Comparison of ENCODE assay signal across 28 cellular contexts in genomic region chr6:156760377-156760776, GRCh38.
"Had no signal": no experiment of that assay in that cellular context is flagged by ENCODE, and none has a peak within 500 bp of the region (broad histone marks: within the 10 kb centered on the region; RNA-seq: fewer than 3 reads in every experiment).

No MANE protein-coding gene starts in this region.

- H3K9me3 Mint-ChIP-seq: activated CD8-positive, alpha-beta T cell treated with anti-CD3 and anti-CD28 coated beads for 36 hours; activated naive CD4-positive, alpha-beta T cell treated with anti-CD3 and anti-CD28 coated beads, Interleukin-2, amount 50 U/mL, for 24 hours; T-helper 1 cell treated with Interleukin-12 subunit alpha and Interleukin-12 subunit beta and Interleukin-4 antibody, amounts not matched to agents 30 μg/mL and 1 μg/mL, for 36 hours had no signal

- H3K36me3 ChIP-seq: SJSA1 had no signal

- H3K9me3 ChIP-seq: body of pancreas, SJSA1 had no signal

- H3K27ac Mint-ChIP-seq: activated CD8-positive, alpha-beta T cell treated with anti-CD3 and anti-CD28 coated beads for 36 hours; activated naive CD4-positive, alpha-beta T cell treated with anti-CD3 and anti-CD28 coated beads, Interleukin-2, amount 50 U/mL, for 24 hours; T-helper 1 cell treated with Interleukin-12 subunit alpha and Interleukin-12 subunit beta and Interleukin-4 antibody, amounts not matched to agents 30 μg/mL and 1 μg/mL, for 36 hours had no signal

- ATAC-seq: activated CD4-positive, CD25-positive, alpha-beta regulatory T cell treated with anti-CD3 and anti-CD28 coated beads, Interleukin-2, amount 50 U/mL, for 24 hours; activated CD8-positive, alpha-beta T cell treated with anti-CD3 and anti-CD28 coated beads for 36 hours; body of pancreas; SK-N-SH treated with all-trans-retinoic acid at 6 μM for 48 hours had no signal

- H3K27me3 Mint-ChIP-seq: activated CD8-positive, alpha-beta T cell treated with anti-CD3 and anti-CD28 coated beads for 36 hours; activated naive CD4-positive, alpha-beta T cell treated with anti-CD3 and anti-CD28 coated beads, Interleukin-2, amount 50 U/mL, for 24 hours had no signal

- H3K36me3 Mint-ChIP-seq: activated naive CD4-positive, alpha-beta T cell treated with anti-CD3 and anti-CD28 coated beads, Interleukin-2, amount 50 U/mL, for 24 hours had no signal

- H3K4me1 Mint-ChIP-seq: activated naive CD4-positive, alpha-beta T cell treated with anti-CD3 and anti-CD28 coated beads, Interleukin-2, amount 50 U/mL, for 24 hours had no signal

- H3K4me3 ChIP-seq: body of pancreas, SJSA1 had no signal

- DNase-seq: activated CD4-positive, alpha-beta T cell treated with anti-CD3 and anti-CD28 coated beads for 4 hours; activated CD8-positive, alpha-beta memory T cell treated with anti-CD3 and anti-CD28 coated beads, Interleukin-2, amount 50 U/mL, for 4 hours; activated CD8-positive, alpha-beta T cell treated with anti-CD3 and anti-CD28 coated beads for 36 hours; activated effector memory CD4-positive, alpha-beta T cell treated with Interleukin-2 at 50 U/mL for 16 hours; activated naive CD4-positive, alpha-beta T cell; aorta; body of pancreas; central memory CD4-positive, alpha-beta T cell; Kasumi-1; KBM-7; MV-4-11; NCI-H1105; NCI-H1436 treated with DMSO at 0.1 percent for 48 hours; NCI-H187 treated with DMSO at 0.1 percent for 48 hours; NCI-H2081 treated with DMSO at 0.1 percent for 48 hours; NCI-H2171; NCI-H2227 treated with DMSO at 0.1 percent for 48 hours; NCI-H526; NCI-H774; OCI-M1; SHP77 had no signal

- H3K4me3 Mint-ChIP-seq: activated CD8-positive, alpha-beta T cell treated with anti-CD3 and anti-CD28 coated beads for 36 hours; activated naive CD4-positive, alpha-beta T cell treated with anti-CD3 and anti-CD28 coated beads, Interleukin-2, amount 50 U/mL, for 24 hours; T-helper 1 cell treated with Interleukin-12 subunit alpha and Interleukin-12 subunit beta and Interleukin-4 antibody, amounts not matched to agents 30 μg/mL and 1 μg/mL, for 36 hours had no signal

- FAIRE-seq: bronchial epithelial cell, RCC 7860 had no signal

- H3K4me1 ChIP-seq: body of pancreas had no signal

- H3K27me3 ChIP-seq: body of pancreas, SJSA1 had no signal

- H3K27ac ChIP-seq: body of pancreas, SJSA1 had no signal
